ENCODE assay signal across 16 cellular contexts in genomic region chr12:93813181-93813580, GRCh38.
A peak's percentile ranks its signal among the peaks of the same experiment; 100 is the strongest.
DNase-seq lines count a peak whose midpoint lies in the region; ATAC-seq and TF ChIP-seq lines count a peak whose summit lies in the region.
"Had no signal": no experiment of that assay in that cellular context is flagged by ENCODE, and none has a peak within 500 bp of the region (broad histone marks: within the 10 kb centered on the region; RNA-seq: fewer than 3 reads in every experiment).

No MANE protein-coding gene starts in this region.

- H4K91ac ChIP-seq in IMR-90 (ENCODE audit: insufficient read depth, low read depth, low read length) (peak overlapping the region; percentile 80; the same call in 1 of the 2 replicates), mesenchymal stem cell (ENCODE audit: low read length) (no peak overlapping the region)

- H3K27me3 ChIP-seq in IMR-90 (ENCODE audit: control insufficient read depth, insufficient read depth, low read length) (no peaks in the 10 kb centered on the region), esophagus squamous epithelium (no peaks in the 10 kb centered on the region), mesenchymal stem cell (ENCODE audit: control insufficient read depth in 1 of 2, insufficient read depth in 1 of 2, low read length in 2 of 2) (no peaks in the 10 kb centered on the region), stomach smooth muscle (ENCODE audit: control insufficient read depth in 1 of 2, insufficient read depth in 2 of 2, low read length in 2 of 2) (no peaks in the 10 kb centered on the region)

- H3K4me2 ChIP-seq in IMR-90 (ENCODE audit: low read depth, low read length) = peak overlapping the region; percentile 15; the same call in 1 of the 2 replicates
- H3K4me2 ChIP-seq in mesenchymal stem cell (ENCODE audit: low read length, poor library complexity, severe bottlenecking) = no peak overlapping the region

- no peak overlapping the region for H3K27ac Mint-ChIP-seq in WTC11
- H3K27ac Mint-ChIP-seq in endothelial cell (ENCODE audit: unreplicated experiment) = no peak overlapping the region
- H3K27ac Mint-ChIP-seq: activated naive CD4-positive, alpha-beta T cell treated with anti-CD3 and anti-CD28 coated beads for 36 hours; B cell; memory B cell; T-helper 2 cell treated with Interferon-gamma antibody and Interleukin-4, amounts not matched to agents 5 μg/mL and 100 μg/mL, for 36 hours had no signal

- H3K4me1 Mint-ChIP-seq in WTC11 (peaks cover 11% of the 10 kb centered on the region; the same call in 1 of the 2 replicates), endothelial cell (ENCODE audit: unreplicated experiment) (peaks cover 4% of the 10 kb centered on the region)
- H3K4me1 Mint-ChIP-seq: memory B cell had no signal

- H2BK20ac ChIP-seq in IMR-90 (ENCODE audit: low read depth, low read length) = peak overlapping the region; percentile 87; the same call in 1 of the 2 replicates

- in situ Hi-C loops in IMR-90 (cut with MboI; ENCODE audit: low sequenced_read_pairs) = no loop called here

- DNase-seq in IMR-90 (no peak), esophagus squamous epithelium (lab: John Stamatoyannopoulos, UW) (no peak), mesenchymal stem cell (no peak), WTC11 (ENCODE audit: low spot score) (no peak), endothelial cell (ENCODE audit: low spot score) (no peak)
- DNase-seq: activated naive CD4-positive, alpha-beta T cell treated with anti-CD3 and anti-CD28 coated beads for 36 hours; DND-41; H7; NCI-H1436; NCI-H524 treated with DMSO at 0.1 percent for 48 hours had no signal

- H2AK9ac ChIP-seq in IMR-90 (replicated peaks; ENCODE audit: low read depth, low read length, poor library complexity) = no peak overlapping the region

- POLR2A ChIA-PET in IMR-90 (lab: Charles Lee; ENCODE audit: unreplicated experiment) = no interaction called here
- POLR2A ChIA-PET in WTC11 (lab: Charles Lee) = no interaction called here

- H3K18ac ChIP-seq in IMR-90 (ENCODE audit: low read depth, low read length) = peak overlapping the region; percentile 27
- H3K18ac ChIP-seq in mesenchymal stem cell (ENCODE audit: low read depth in 1 of 2, low read length in 2 of 2) = no peak overlapping the region

- CTCF ChIA-PET in IMR-90 (lab: Yijun Ruan, JAX) = no interaction called here
- CTCF ChIA-PET in WTC11 (lab: Charles Lee) = interaction anchor here (1.4 kb wide), 1 partner anchor 10 kb away, joined by 3 read pairs; no protein-coding TSS in a partner anchor

- H3K27me3 Mint-ChIP-seq in WTC11 (ENCODE audit: low read depth) (no peaks in the 10 kb centered on the region), endothelial cell (ENCODE audit: unreplicated experiment) (no peaks in the 10 kb centered on the region)
- H3K27me3 Mint-ChIP-seq: B cell, memory B cell had no signal

- WGBS in IMR-90 (ENCODE audit: extremely low coverage in 2 of 2, insufficient read length in 1 of 2), 2 experiments = 30% methylated on average over 2 of the region's 3 CpGs; no CpG with 5 or more reads in 1 of the 2 experiments
- 32 to 62% methylated on average over 3 of the region's 3 CpGs for WGBS in esophagus squamous epithelium, 2 donors
- WGBS in mesenchymal stem cell = 98% methylated on average over 2 of the region's 3 CpGs

- peak overlapping the region; percentile 55; the same call in 1 of the 2 replicates for H4K5ac ChIP-seq in IMR-90 (ENCODE audit: low read depth, low read length)

- no TSS peak for BruUV-seq in IMR-90 (replicated peaks; lab: Mats Ljungman, UMichigan)

- no peaks in the 10 kb centered on the region for H3K36me3 Mint-ChIP-seq in WTC11
- H3K36me3 Mint-ChIP-seq in endothelial cell (ENCODE audit: low read depth, unreplicated experiment) = no peaks in the 10 kb centered on the region

- dilution Hi-C loops in IMR-90 (cut with HindIII; ENCODE audit: low sequenced_read_pairs, unreplicated experiment) = no loop called here

- H3K36me3 ChIP-seq in IMR-90 (ENCODE audit: control insufficient read depth, insufficient read depth, low read length) (no peaks in the 10 kb centered on the region), esophagus squamous epithelium (no peaks in the 10 kb centered on the region), mesenchymal stem cell (ENCODE audit: control insufficient read depth in 1 of 2, insufficient read depth in 2 of 2, low read depth in 1 of 2, low read length in 2 of 2) (no peaks in the 10 kb centered on the region), stomach smooth muscle (ENCODE audit: control insufficient read depth in 2 of 2, insufficient read depth in 2 of 2, low read length in 2 of 2) (no peaks in the 10 kb centered on the region)

- H3K27ac ChIP-seq in IMR-90 (ENCODE audit: insufficient read depth, low read length) (peak overlapping the region; percentile 63; the same call in 1 of the 2 replicates), esophagus squamous epithelium (peak overlapping the region; percentile 73 to 89 (median 84)), mesenchymal stem cell (ENCODE audit: low read length, poor library complexity, severe bottlenecking) (no peak overlapping the region), stomach smooth muscle (ENCODE audit: low read length) (peak overlapping the region; percentile 99)

- TF ChIP-seq POLR2A in IMR-90 (IDR thresholded peaks at IDR 0.05; ENCODE audit: low read depth, low read length) = no peak
- TF ChIP-seq POLR2A in esophagus squamous epithelium (IDR thresholded peaks at IDR 0.05) = no peak

- H2BK15ac ChIP-seq in IMR-90 (ENCODE audit: low read depth, low read length) (peak overlapping the region; percentile 71; the same call in 2 of the 3 replicates), mesenchymal stem cell (ENCODE audit: low read depth, poor library complexity, severe bottlenecking) (no peak overlapping the region)

- H2BK5ac ChIP-seq in IMR-90 (ENCODE audit: low read depth, low read length, poor library complexity, severe bottlenecking) (peak overlapping the region; percentile 79), mesenchymal stem cell (ENCODE audit: low read depth, low read length, poor library complexity, severe bottlenecking) (no peak overlapping the region)

- H2AK5ac ChIP-seq in IMR-90 (ENCODE audit: low read depth, low read length) (no peak overlapping the region; the same call in 1 of the 2 replicates), mesenchymal stem cell (ENCODE audit: low read length, severe bottlenecking) (no peak overlapping the region)

- H3K4me1 ChIP-seq in IMR-90 (ENCODE audit: control insufficient read depth, insufficient read depth, low read length) = peaks cover 18% of the 10 kb centered on the region
- H3K4me1 ChIP-seq in esophagus squamous epithelium = peaks cover 4 to 75% (median 38%) of the 10 kb centered on the region in 3 donors
- peaks cover 5% of the 10 kb centered on the region for H3K4me1 ChIP-seq in mesenchymal stem cell (ENCODE audit: control insufficient read depth, insufficient read depth, low read depth, low read length)
- peaks cover 38% of the 10 kb centered on the region for H3K4me1 ChIP-seq in stomach smooth muscle (ENCODE audit: control insufficient read depth, insufficient read depth, low read length)

- no peak overlapping the region for H3K56ac ChIP-seq in IMR-90 (ENCODE audit: extremely low read depth, insufficient read depth, low read length)

- H2AFZ ChIP-seq in IMR-90 (replicated peaks; ENCODE audit: low read length, poor library complexity) (no peak overlapping the region), mesenchymal stem cell (ENCODE audit: low read depth, low read length) (no peak overlapping the region)

- H3K4ac ChIP-seq in IMR-90 (ENCODE audit: low read depth, low read length) (peak overlapping the region; percentile 87; the same call in 1 of the 2 replicates), mesenchymal stem cell (ENCODE audit: low read depth in 1 of 2, low read length in 2 of 2) (no peak overlapping the region)

- peaks cover 6% of the 10 kb centered on the region for H3K9me1 ChIP-seq in IMR-90 (ENCODE audit: insufficient read depth, low read length)

- no peaks in the 10 kb centered on the region for H4K20me1 ChIP-seq in IMR-90 (ENCODE audit: insufficient read depth, low read length)

- H2BK12ac ChIP-seq in mesenchymal stem cell (ENCODE audit: low read length in 2 of 2) = no peak overlapping the region

- H3K4me3 ChIP-seq in IMR-90 (ENCODE audit: insufficient read depth, low read depth, low read length) (no peak overlapping the region), esophagus squamous epithelium (no peak overlapping the region), mesenchymal stem cell (ENCODE audit: insufficient read depth in 1 of 2, low read depth in 1 of 2, low read length in 2 of 2) (peak overlapping the region in 1 of 2 experiments; percentile 25), stomach smooth muscle (ENCODE audit: low read length in 2 of 2) (peak overlapping the region in 1 of 2 donors; percentile 0)

- H3K79me1 ChIP-seq in IMR-90 (ENCODE audit: low read depth in 1 of 2, low read length in 2 of 2) (peaks cover 0 to 13% of the 10 kb centered on the region in 2 experiments; a peak in 2 of 4 replicates), mesenchymal stem cell (replicated peaks; ENCODE audit: low read length, poor library complexity, severe bottlenecking) (no peaks in the 10 kb centered on the region)

- H3K23ac ChIP-seq in IMR-90 (ENCODE audit: low read depth, low read length) = peak overlapping the region; percentile 90; the same call in 1 of the 2 replicates
- no peak overlapping the region for H3K23ac ChIP-seq in mesenchymal stem cell (ENCODE audit: low read length in 2 of 2)

- no peak for TF ChIP-seq RAD21 in IMR-90 (IDR thresholded peaks at IDR 0.05; ENCODE audit: low read length)

- H2BK120ac ChIP-seq in IMR-90 (ENCODE audit: low read depth, low read length) (peak overlapping the region; percentile 81; the same call in 1 of the 2 replicates), mesenchymal stem cell (ENCODE audit: low read depth, low read length) (no peak overlapping the region)

- no peak for ATAC-seq in IMR-90 (ENCODE audit: low read depth)
- ATAC-seq in WTC11 = no peak
- no peak for ATAC-seq in HG02610 (IDR thresholded peaks at IDR 0.05; ENCODE audit: unreplicated experiment)
- no peak for ATAC-seq in GM18519 (IDR thresholded peaks at IDR 0.05; ENCODE audit: low FRiP score, unreplicated experiment)

- intact Hi-C loops in IMR-90 (cut with micrococcal nuclease) = loop anchor here (5.0 kb wide), 1 partner anchor 36 kb away; no protein-coding TSS in a partner anchor
- intact Hi-C loops in esophagus squamous epithelium (cut with DNase I) = no loop called here

- H4K8ac ChIP-seq in IMR-90 (ENCODE audit: low read depth in 2 of 2, low read length in 2 of 2) (peak overlapping the region; percentile 9 to 94; a peak in 3 of 4 replicates), mesenchymal stem cell (ENCODE audit: low read length) (no peak overlapping the region)

- H3K9me3 Mint-ChIP-seq in WTC11 (no peaks in the 10 kb centered on the region), endothelial cell (ENCODE audit: unreplicated experiment) (no peaks in the 10 kb centered on the region)
- H3K9me3 Mint-ChIP-seq: activated naive CD4-positive, alpha-beta T cell treated with anti-CD3 and anti-CD28 coated beads for 36 hours; memory B cell; T-helper 2 cell treated with Interferon-gamma antibody and Interleukin-4, amounts not matched to agents 5 μg/mL and 100 μg/mL, for 36 hours had no signal

- H3K4me3 Mint-ChIP-seq in WTC11 (no peak overlapping the region), endothelial cell (ENCODE audit: unreplicated experiment) (no peak overlapping the region)
- H3K4me3 Mint-ChIP-seq: activated naive CD4-positive, alpha-beta T cell treated with anti-CD3 and anti-CD28 coated beads for 36 hours; B cell; memory B cell; T-helper 2 cell treated with Interferon-gamma antibody and Interleukin-4, amounts not matched to agents 5 μg/mL and 100 μg/mL, for 36 hours had no signal

- H3K9me3 ChIP-seq in IMR-90 (ENCODE audit: control insufficient read depth, insufficient read depth, low read length) (no peaks in the 10 kb centered on the region), esophagus squamous epithelium (no peaks in the 10 kb centered on the region), mesenchymal stem cell (ENCODE audit: control insufficient read depth, low read length) (no peaks in the 10 kb centered on the region), stomach smooth muscle (ENCODE audit: control insufficient read depth in 2 of 2, low read length in 2 of 2) (no peaks in the 10 kb centered on the region)

- peak overlapping the region; percentile 90; the same call in 1 of the 2 replicates for H3K14ac ChIP-seq in IMR-90 (replicated peaks; ENCODE audit: low read depth, low read length)
- no peak overlapping the region for H3K14ac ChIP-seq in mesenchymal stem cell (ENCODE audit: low read length in 2 of 2)

- TF ChIP-seq CTCF in IMR-90 (conservative IDR thresholded peaks at IDR 0.05; ENCODE audit: low read depth, low read length) (no peak), esophagus squamous epithelium (IDR thresholded peaks at IDR 0.05) (no peak), WTC11 (IDR thresholded peaks at IDR 0.05) (no peak), endothelial cell (IDR thresholded peaks at IDR 0.05; ENCODE audit: unreplicated experiment) (no peak)

- peak overlapping the region; percentile 0; the same call in 1 of the 2 replicates for H3K9ac ChIP-seq in IMR-90 (ENCODE audit: low read depth, low read length)
- H3K9ac ChIP-seq in mesenchymal stem cell (ENCODE audit: low read length) = peak overlapping the region; percentile 75
- peak overlapping the region; percentile 68 to 72 for H3K9ac ChIP-seq in stomach smooth muscle (ENCODE audit: low read length in 2 of 2)

Comparison
In these comparisons a context has a peak if more than half of its experiments do, and no peak if none do; other contexts are left out.
1. H3K9ac ChIP-seq: peak in every context shown above with its lines; median percentile 75 in mesenchymal stem cell; 70 in stomach smooth muscle; 0 in IMR-90.